In the genomic region with DNA sequence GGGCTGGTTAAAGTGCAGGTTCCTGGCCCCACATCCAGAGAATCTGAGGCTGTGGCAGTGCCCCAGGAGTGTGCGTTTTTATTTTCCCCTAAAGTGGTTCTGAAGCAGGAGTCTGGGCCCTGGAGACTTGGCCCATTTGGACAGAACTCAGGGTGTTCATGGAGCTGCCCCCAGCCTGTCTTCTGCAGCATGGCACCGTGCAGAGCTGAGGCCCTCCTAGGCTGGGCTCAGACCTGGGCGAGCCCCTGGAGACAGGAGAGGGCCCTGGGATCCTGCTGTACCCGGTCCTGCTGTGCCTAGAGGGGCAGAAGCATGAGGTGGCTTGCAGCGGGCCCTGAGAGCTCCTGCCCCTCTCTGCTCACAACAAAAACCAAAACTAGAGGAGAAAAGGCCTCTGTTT, we compare ENCODE assay signal across 24 cellular contexts. TPM values are rescaled to one million over a fixed set of nuclear protein-coding genes. Genes with fewer than 3 reads are reported as not detected.
A peak's percentile ranks its signal among the peaks of the same experiment; 100 is the strongest.
DNase-seq lines count a peak whose midpoint lies in the region; ATAC-seq, FAIRE-seq and TF ChIP-seq lines count a peak whose summit lies in the region.
"Had no signal": no experiment of that assay in that cellular context is flagged by ENCODE, and none has a peak within 500 bp of the region (broad histone marks: within the 10 kb centered on the region; RNA-seq: fewer than 3 reads in every experiment).

No MANE protein-coding gene starts in this region.

- no peaks in the 10 kb centered on the region for H3K9me3 Mint-ChIP-seq in chondrocyte (ENCODE audit: low read depth)
- no peaks in the 10 kb centered on the region for H3K9me3 Mint-ChIP-seq in activated CD4-positive, alpha-beta T cell treated with anti-CD3 and anti-CD28 coated beads, Interleukin-2, amount 10 ng/mL, durations not matched to agents 24 days and 14 days
- H3K9me3 Mint-ChIP-seq: CD14-positive monocyte; CD8-positive, alpha-beta memory T cell had no signal

- H3K36me3 Mint-ChIP-seq in chondrocyte (ENCODE audit: low read depth) = peaks cover 41% of the 10 kb centered on the region
- H3K36me3 Mint-ChIP-seq in activated CD4-positive, alpha-beta T cell treated with anti-CD3 and anti-CD28 coated beads, Interleukin-2, amount 10 ng/mL, durations not matched to agents 24 days and 14 days (ENCODE audit: low read depth) = no peaks in the 10 kb centered on the region
- H3K36me3 Mint-ChIP-seq: CD14-positive monocyte; CD8-positive, alpha-beta memory T cell had no signal

- no peaks in the 10 kb centered on the region for H3K27me3 Mint-ChIP-seq in chondrocyte (ENCODE audit: low read depth)
- no peaks in the 10 kb centered on the region for H3K27me3 Mint-ChIP-seq in activated CD4-positive, alpha-beta T cell treated with anti-CD3 and anti-CD28 coated beads, Interleukin-2, amount 10 ng/mL, durations not matched to agents 24 days and 14 days

- no peaks in the 10 kb centered on the region for H4K20me1 ChIP-seq in HepG2 (ENCODE audit: insufficient read depth, low read length)

- WGBS in HepG2 (ENCODE audit: low lambda C conversion rate) = 97% methylated on average over 3 of the region's 5 CpGs

- intact Hi-C loops in left ventricle myocardium superior (cut with micrococcal nuclease) = no loop called here
- intact Hi-C loops in cardiac septum (cut with DNase I) = no loop called here
- intact Hi-C loops in HepG2 (cut with micrococcal nuclease; ENCODE audit: unreplicated experiment) = no loop called here
- intact Hi-C loops in activated CD4-positive, alpha-beta T cell treated with anti-CD3 and anti-CD28 coated beads, Interleukin-2, amount 10 ng/mL, durations not matched to agents 24 days and 14 days (cut with micrococcal nuclease) = no loop called here

- in situ Hi-C loops in HepG2 (cut with HindIII; ENCODE audit: extremely low pct_ligation_motif_present, low pct_unique_long_range_greater_than_20kb) = no loop called here

- H3K9ac ChIP-seq in HepG2 (ENCODE audit: insufficient read depth, low read depth, low read length) = no peak overlapping the region

- no TSS peak for BruUV-seq in HepG2 (replicated peaks; lab: Mats Ljungman, UMichigan)

- POLR2A ChIA-PET in HepG2 (lab: Yijun Ruan, JAX) = no interaction called here

- no peak overlapping the region for H3K4me3 Mint-ChIP-seq in chondrocyte (ENCODE audit: unreplicated experiment)
- no peak overlapping the region for H3K4me3 Mint-ChIP-seq in activated CD4-positive, alpha-beta T cell treated with anti-CD3 and anti-CD28 coated beads, Interleukin-2, amount 10 ng/mL, durations not matched to agents 24 days and 14 days
- H3K4me3 Mint-ChIP-seq: CD14-positive monocyte; CD8-positive, alpha-beta memory T cell had no signal

- H3K36me3 ChIP-seq in HepG2 (replicated peaks in 1 of 2; ENCODE audit: control insufficient read depth in 1 of 2, insufficient read depth in 2 of 2, low read length in 2 of 2) = peaks cover 0 to 3% of the 10 kb centered on the region in 2 experiments; a peak in 1 of 5 replicates
- H3K36me3 ChIP-seq: BE2C had no signal

- no peak for TF ChIP-seq RAD21 in HepG2 (CRISPR knock-in tag; IDR thresholded peaks at IDR 0.05)

- CTCF ChIA-PET in HepG2 (lab: Yijun Ruan, JAX; ENCODE audit: low intra/inter-chr PET ratio, low total read pairs) = no interaction called here

- no peak for FAIRE-seq in HepG2 (lab: Jason Lieb, UNC)
- FAIRE-seq: GM12891 had no signal

- TF ChIP-seq POLR2A in HepG2 (IDR thresholded peaks at IDR 0.05; ENCODE audit: insufficient read depth in 1 of 2, low read depth in 2 of 2, low read length in 2 of 2) = no peak

- TF ChIP-seq EP300 in HepG2 (IDR thresholded peaks at IDR 0.05; ENCODE audit: low read depth in 2 of 2, low read length in 2 of 2) (no peak), HepG2 (CRISPR knock-in tag; IDR thresholded peaks at IDR 0.05; ENCODE audit: borderline replicate concordance) (no peak)

- no peak overlapping the region for H3K4me3 ChIP-seq in HepG2 (replicated peaks in 1 of 3; ENCODE audit: insufficient read depth in 1 of 3, low read depth in 2 of 3, low read length in 3 of 3)
- H3K4me3 ChIP-seq: PC-9 had no signal

- no peaks in the 10 kb centered on the region for H3K27me3 ChIP-seq in HepG2 (ENCODE audit: control insufficient read depth in 1 of 2, insufficient read depth in 2 of 2, low read length in 2 of 2)
- H3K27me3 ChIP-seq: BE2C had no signal

- ATAC-seq in left ventricle myocardium superior = peak; percentile 35
- peak; percentile 25; the same call in 1 of the 3 replicates for ATAC-seq in HepG2

- H3K79me2 ChIP-seq in HepG2 (ENCODE audit: insufficient read depth, low read length) = no peaks in the 10 kb centered on the region

- no peak overlapping the region for H3K27ac ChIP-seq in HepG2 (ENCODE audit: extremely low read length, insufficient read depth, low read length)
- H3K27ac ChIP-seq: PC-9 had no signal

- H3K9me3 ChIP-seq in HepG2 (ENCODE audit: low read length) = no peaks in the 10 kb centered on the region
- H3K9me3 ChIP-seq: BE2C had no signal

- no peak overlapping the region for H3K4me2 ChIP-seq in HepG2 (ENCODE audit: low read depth, low read length)
- H3K4me2 ChIP-seq: PC-9 had no signal

- peaks cover 10% of the 10 kb centered on the region for H3K4me1 ChIP-seq in HepG2 (ENCODE audit: insufficient read depth, low read length)

- H3K27ac Mint-ChIP-seq in chondrocyte (ENCODE audit: unreplicated experiment) = peak overlapping the region; percentile 38
- H3K27ac Mint-ChIP-seq in activated CD4-positive, alpha-beta T cell treated with anti-CD3 and anti-CD28 coated beads, Interleukin-2, amount 10 ng/mL, durations not matched to agents 24 days and 14 days = no peak overlapping the region
- H3K27ac Mint-ChIP-seq: CD14-positive monocyte; CD8-positive, alpha-beta memory T cell had no signal

- H3K4me1 Mint-ChIP-seq in chondrocyte (ENCODE audit: low read depth) = peaks cover 22% of the 10 kb centered on the region
- no peaks in the 10 kb centered on the region for H3K4me1 Mint-ChIP-seq in activated CD4-positive, alpha-beta T cell treated with anti-CD3 and anti-CD28 coated beads, Interleukin-2, amount 10 ng/mL, durations not matched to agents 24 days and 14 days
- H3K4me1 Mint-ChIP-seq: CD8-positive, alpha-beta memory T cell had no signal

- DNase-seq in left ventricle myocardium superior (no peak), cardiac septum (ENCODE audit: low spot score) (no peak), chondrocyte (ENCODE audit: low spot score) (no peak), HepG2 (ENCODE audit: low spot score) (no peak), ureter (ENCODE audit: low spot score) (peak; percentile 26), foreskin melanocyte (no peak), Ammon's horn (ENCODE audit: low spot score) (no peak)
- DNase-seq in activated CD4-positive, alpha-beta T cell treated with anti-CD3 and anti-CD28 coated beads, Interleukin-2, amount 10 ng/mL, durations not matched to agents 24 days and 14 days = no peak
- DNase-seq: BE2C; CD8-positive, alpha-beta memory T cell; DMS79 treated with DMSO at 0.1 percent for 48 hours; GF-D8; GOT3; HCEC 1CT; NCI-H1048; NCI-H1417; NCI-H1694; NCI-H2029 treated with DMSO at 0.1 percent for 48 hours; NCI-H446 treated with DMSO at 0.1 percent for 48 hours; NCI-H526; PC-9; SHP77 had no signal

- no peak for TF ChIP-seq CTCF in chondrocyte (IDR thresholded peaks at IDR 0.05)
- TF ChIP-seq CTCF in HepG2 (CRISPR knock-in tag; IDR thresholded peaks at IDR 0.05) = no peak

- H2AFZ ChIP-seq in HepG2 (ENCODE audit: low read length) = no peak overlapping the region
- H2AFZ ChIP-seq: PC-9 had no signal

TF ChIP-seq in HepG2, 621 proteins besides CTCF, POLR2A, EP300 and RAD21 (continues in another document):
- TF ChIP-seq MYNN (CRISPR knock-in tag; IDR thresholded peaks at IDR 0.05; ENCODE audit: low read depth) = no peak

RNA-seq across cellular contexts. Expression of gene B3GNT7, which starts 58.8 kb away (rescaled TPM):
- 8.1 TPM for total RNA-seq in left ventricle myocardium superior
- 5.4 TPM for total RNA-seq in cardiac septum
- total RNA-seq in chondrocyte = 1.7 to 1.9 TPM (median 1.8 TPM) in 3 replicates
- total RNA-seq in HepG2 (2016; rRNA removed; fragmentation: Illumina TruSeq; extraction: Trizol) = 0.24 TPM in 1 of 2 replicates, not detected in the other
- 0.18 TPM in 1 of 2 replicates, not detected in the other for total RNA-seq in HepG2 (2016; cell fraction: cytosol; rRNA removed; fragmentation: Illumina TruSeq; extraction: Trizol; ENCODE audit: low read depth)
- 0.13 and 0.24 TPM in 2 replicates for total RNA-seq in HepG2 (2016; cell fraction: insoluble cytoplasmic fraction; rRNA removed; fragmentation: Illumina TruSeq; extraction: Trizol)
- total RNA-seq in HepG2 (2016; cell fraction: membrane; rRNA removed; fragmentation: Illumina TruSeq; extraction: Trizol) = 0.07 and 0.19 TPM in 2 replicates
- 0.28 and 0.59 TPM in 2 replicates for total RNA-seq in HepG2 (2016; cell fraction: nucleus; rRNA removed; fragmentation: Illumina TruSeq; extraction: Trizol)
- 0.04 and 0.12 TPM in 2 replicates for polyA plus RNA-seq in HepG2 (2011; rRNA removed)
- polyA plus RNA-seq in HepG2 (2011; cell fraction: cytosol; rRNA removed) = 0.12 and 0.30 TPM in 2 replicates
- 0.21 and 0.24 TPM in 2 replicates for polyA plus RNA-seq in HepG2 (2011; cell fraction: nucleus; rRNA removed)
- polyA plus RNA-seq in HepG2 (2012) = 0.07 TPM in 1 of 2 replicates, not detected in the other
- 0.03 and 0.06 TPM in 2 replicates for polyA plus RNA-seq in HepG2 (2016; cell fraction: cytosol; fragmentation: Illumina TruSeq; extraction: Trizol; ENCODE audit: low read depth)
- 0.20 TPM in 1 of 2 replicates, not detected in the other for polyA plus RNA-seq in HepG2 (2016; cell fraction: insoluble cytoplasmic fraction; fragmentation: Illumina TruSeq; extraction: Trizol; ENCODE audit: low read depth)
- polyA plus RNA-seq in HepG2 (2016; cell fraction: membrane; fragmentation: Illumina TruSeq; extraction: Trizol; ENCODE audit: low read depth) = 0.10 and 0.13 TPM in 2 replicates
- 0.40 and 0.51 TPM in 2 replicates for polyA plus RNA-seq in HepG2 (2016; cell fraction: nucleus; fragmentation: Illumina TruSeq; extraction: Trizol; ENCODE audit: insufficient read depth, low read depth)
- polyA minus RNA-seq in HepG2 (2011; rRNA and poly(A)+ RNA removed; ENCODE audit: low replicate concordance) = 0.09 and 1.4 TPM in 2 replicates
- 0.35 and 0.59 TPM in 2 replicates for polyA minus RNA-seq in HepG2 (2011; cell fraction: cytosol; rRNA and poly(A)+ RNA removed)
- 0.64 TPM in 1 of 2 replicates, not detected in the other for polyA minus RNA-seq in HepG2 (2011; cell fraction: nucleus; rRNA and poly(A)+ RNA removed)
- total RNA-seq in ureter = 2.2 TPM
- total RNA-seq in activated CD4-positive, alpha-beta T cell treated with anti-CD3 and anti-CD28 coated beads, Interleukin-2, amount 10 ng/mL, durations not matched to agents 24 days and 14 days = not detected in 2 replicates
- polyA plus RNA-seq: CD14-positive monocyte had no signal
